23 cellular contexts compared by ENCODE assay signal in the genomic region with DNA sequence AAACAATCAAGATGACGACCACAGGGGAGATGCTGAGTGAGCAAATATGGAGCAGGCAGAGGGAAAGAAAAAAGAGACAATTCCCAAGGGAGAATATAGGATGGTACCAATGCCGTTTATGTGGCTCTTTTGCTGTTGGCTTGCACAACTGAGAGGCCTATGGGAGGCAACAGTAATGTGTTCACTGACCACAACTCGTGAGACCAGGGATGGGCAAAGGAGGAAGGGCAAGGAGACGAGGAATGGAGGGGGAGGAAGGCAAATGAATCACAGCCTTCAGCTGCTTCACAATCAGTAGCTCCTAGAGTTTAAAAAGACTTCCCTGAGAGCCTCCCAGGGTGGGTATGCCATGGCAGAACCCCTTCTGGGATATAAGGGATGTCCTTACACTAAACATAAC.
"Had no signal": no experiment of that assay in that cellular context is flagged by ENCODE, and none has a peak within 500 bp of the region (broad histone marks: within the 10 kb centered on the region; RNA-seq: fewer than 3 reads in every experiment).

No MANE protein-coding gene starts in this region.

- H3K4me1 ChIP-seq: adrenal gland had no signal

- DNase-seq: activated CD4-positive, alpha-beta memory T cell treated with anti-CD3 and anti-CD28 coated beads, Interleukin-2, amount 10 ng/mL, durations not matched to agents 7 days and 5 days; activated CD4-positive, alpha-beta T cell treated with anti-CD3 and anti-CD28 coated beads for 36 hours; activated CD4-positive, alpha-beta T cell treated with anti-CD3 and anti-CD28 coated beads, Interleukin-2, amount 50 U/mL, for 1 hour; activated CD4-positive, CD25-positive, alpha-beta regulatory T cell; activated gamma-delta T cell treated with Interleukin-2 at 50 U/mL for 16 hours; activated naive CD4-positive, alpha-beta T cell treated with anti-CD3 and anti-CD28 coated beads, Interleukin-2, amount 10 ng/mL, durations not matched to agents 7 days and 5 days; activated naive CD8-positive, alpha-beta T cell treated with anti-CD3 and anti-CD28 coated beads for 36 hours; activated T-cell treated with anti-CD3 and anti-CD28 coated beads, Interleukin-2, amount 50 U/mL, for 72 hours; adrenal gland; aorta; central memory CD4-positive, alpha-beta T cell; NCI-H1048; NCI-H146; NCI-H1930; NCI-H345; NCI-H510A; NCI-H526 treated with DMSO at 0.1 percent for 48 hours; NCI-H82; SIG-M5; T-helper 2 cell; T1000 had no signal

- H3K9me3 ChIP-seq: adrenal gland had no signal

- H3K27me3 ChIP-seq: adrenal gland had no signal

- H3K9me3 Mint-ChIP-seq: activated naive CD4-positive, alpha-beta T cell treated with anti-CD3 and anti-CD28 coated beads, Interleukin-2, amount 10 ng/mL, durations not matched to agents 7 days and 5 days; activated naive CD8-positive, alpha-beta T cell treated with anti-CD3 and anti-CD28 coated beads for 36 hours; activated T-helper 2 cell treated with anti-CD3 and anti-CD28 coated beads, Interferon-gamma antibody, Interleukin-2, Interleukin-4, amounts not matched to agents 10 μg/mL and 5 μg/mL and 100 μg/mL, durations not matched to agents 14 hours and 24 hours and 36 hours had no signal

- H3K36me3 ChIP-seq: adrenal gland had no signal

- H3K4me1 Mint-ChIP-seq: activated CD4-positive, alpha-beta memory T cell treated with anti-CD3 and anti-CD28 coated beads, Interleukin-2, amount 10 ng/mL, durations not matched to agents 7 days and 5 days; activated CD4-positive, alpha-beta T cell treated with anti-CD3 and anti-CD28 coated beads for 36 hours; activated naive CD8-positive, alpha-beta T cell treated with anti-CD3 and anti-CD28 coated beads for 36 hours had no signal

- ATAC-seq: activated CD4-positive, alpha-beta T cell treated with anti-CD3 and anti-CD28 coated beads for 36 hours; activated T-cell treated with anti-CD3 and anti-CD28 coated beads, Interleukin-2, amount 50 U/mL, for 72 hours had no signal

- H3K4me3 ChIP-seq: adrenal gland had no signal

- H3K27me3 Mint-ChIP-seq: activated CD4-positive, alpha-beta memory T cell treated with anti-CD3 and anti-CD28 coated beads, Interleukin-2, amount 10 ng/mL, durations not matched to agents 7 days and 5 days; activated CD4-positive, alpha-beta T cell treated with anti-CD3 and anti-CD28 coated beads for 36 hours; activated naive CD4-positive, alpha-beta T cell treated with anti-CD3 and anti-CD28 coated beads, Interleukin-2, amount 10 ng/mL, durations not matched to agents 7 days and 5 days; activated naive CD8-positive, alpha-beta T cell treated with anti-CD3 and anti-CD28 coated beads for 36 hours had no signal

- H3K27ac ChIP-seq: adrenal gland, VCaP had no signal

- H3K27ac Mint-ChIP-seq: activated CD4-positive, alpha-beta memory T cell treated with anti-CD3 and anti-CD28 coated beads, Interleukin-2, amount 10 ng/mL, durations not matched to agents 7 days and 5 days; activated CD4-positive, alpha-beta T cell treated with anti-CD3 and anti-CD28 coated beads for 36 hours; activated naive CD4-positive, alpha-beta T cell treated with anti-CD3 and anti-CD28 coated beads, Interleukin-2, amount 10 ng/mL, durations not matched to agents 7 days and 5 days; activated naive CD8-positive, alpha-beta T cell treated with anti-CD3 and anti-CD28 coated beads for 36 hours; activated T-cell treated with anti-CD3 and anti-CD28 coated beads, Interleukin-2, amount 50 U/mL, for 72 hours; activated T-helper 2 cell treated with anti-CD3 and anti-CD28 coated beads, Interferon-gamma antibody, Interleukin-2, Interleukin-4, amounts not matched to agents 10 μg/mL and 5 μg/mL and 100 μg/mL, durations not matched to agents 14 hours and 24 hours and 36 hours had no signal

- H3K4me3 Mint-ChIP-seq: activated CD4-positive, alpha-beta memory T cell treated with anti-CD3 and anti-CD28 coated beads, Interleukin-2, amount 10 ng/mL, durations not matched to agents 7 days and 5 days; activated CD4-positive, alpha-beta T cell treated with anti-CD3 and anti-CD28 coated beads for 36 hours; activated naive CD4-positive, alpha-beta T cell treated with anti-CD3 and anti-CD28 coated beads, Interleukin-2, amount 10 ng/mL, durations not matched to agents 7 days and 5 days; activated naive CD8-positive, alpha-beta T cell treated with anti-CD3 and anti-CD28 coated beads for 36 hours; activated T-cell treated with anti-CD3 and anti-CD28 coated beads, Interleukin-2, amount 50 U/mL, for 72 hours had no signal

- H3K36me3 Mint-ChIP-seq: activated naive CD4-positive, alpha-beta T cell treated with anti-CD3 and anti-CD28 coated beads, Interleukin-2, amount 10 ng/mL, durations not matched to agents 7 days and 5 days had no signal
